Comparison of ENCODE assay signal across 8 cellular contexts in genomic region chr17:40326014-40326831, GRCh38. TPM values are rescaled to one million over a fixed set of nuclear protein-coding genes. Genes with fewer than 3 reads are reported as not detected.
DNase-seq lines count a peak whose midpoint lies in the region; ATAC-seq, FAIRE-seq and TF ChIP-seq lines count a peak whose summit lies in the region.

No MANE protein-coding gene starts in this region.

- H3K9me3 ChIP-seq in SK-N-MC (ENCODE audit: low read depth, low read length) = no peaks in the 10 kb centered on the region

- peak; percentile 84 for FAIRE-seq in GM12891 (lab: Jason Lieb, UNC)

- intact Hi-C loops in posterior vena cava (cut with DNase I) = no loop called here

- no peak for ATAC-seq in HG03354 (IDR thresholded peaks at IDR 0.05; ENCODE audit: poor library complexity, severe bottlenecking, unreplicated experiment)
- no peak for ATAC-seq in GM21825 (IDR thresholded peaks at IDR 0.05; ENCODE audit: unreplicated experiment)
- no peak for ATAC-seq in HG02571 (IDR thresholded peaks at IDR 0.05; ENCODE audit: unreplicated experiment)

- H3K36me3 ChIP-seq in SK-N-MC (ENCODE audit: insufficient read depth, low read length) (peaks cover 15% of the 10 kb centered on the region), brain microvascular endothelial cell (replicated peaks) (peaks cover 3% of the 10 kb centered on the region)

- peak overlapping the region; percentile 32; the same call in 1 of the 2 replicates for H3K27ac ChIP-seq in SK-N-MC
- H3K27ac ChIP-seq in brain microvascular endothelial cell = no peak overlapping the region

- H3K4me3 Mint-ChIP-seq in chondrocyte (ENCODE audit: unreplicated experiment) = peak overlapping the region; percentile 12

- no peaks in the 10 kb centered on the region for H3K9me3 Mint-ChIP-seq in chondrocyte (ENCODE audit: low read depth)

- no peak for TF ChIP-seq POLR2A in GM12891 (IDR thresholded peaks at IDR 0.05; ENCODE audit: low read depth, low read length)

- peaks cover 86% of the 10 kb centered on the region for H3K4me1 Mint-ChIP-seq in chondrocyte (ENCODE audit: low read depth)

- H3K9ac ChIP-seq in SK-N-MC (ENCODE audit: insufficient read length) = no peak overlapping the region

- no peaks in the 10 kb centered on the region for H3K27me3 ChIP-seq in brain microvascular endothelial cell (replicated peaks)

- H3K27ac Mint-ChIP-seq in chondrocyte (ENCODE audit: unreplicated experiment) = peak overlapping the region; percentile 68

- H3K36me3 Mint-ChIP-seq in chondrocyte (ENCODE audit: low read depth) = peaks cover 1% of the 10 kb centered on the region

- no peak for TF ChIP-seq CTCF in chondrocyte (IDR thresholded peaks at IDR 0.05)
- TF ChIP-seq CTCF in brain microvascular endothelial cell (IDR thresholded peaks at IDR 0.05; ENCODE audit: low read depth, low read length, missing control alignments) = no peak

- H3K27me3 Mint-ChIP-seq in chondrocyte (ENCODE audit: low read depth) = no peaks in the 10 kb centered on the region

- in situ Hi-C loops in brain microvascular endothelial cell (cut with HindIII; ENCODE audit: low pct_ligation_motif_present, low sequenced_read_pairs) = no loop called here

- H3K4me3 ChIP-seq in SK-N-MC = no peak overlapping the region
- H3K4me3 ChIP-seq in brain microvascular endothelial cell (ENCODE audit: low read depth, low read length) = no peak overlapping the region

- DNase-seq in GM12891 (ENCODE audit: insufficient read length, low spot score) = no peak
- DNase-seq in SK-N-MC (ENCODE audit: low read depth, low spot score) = no peak
- no peak for DNase-seq in chondrocyte (ENCODE audit: low spot score)
- peak; percentile 53 for DNase-seq in posterior vena cava (ENCODE audit: low spot score)
- no peak for DNase-seq in brain microvascular endothelial cell

TF ChIP-seq in GM12891, 5 proteins besides CTCF, POLR2A, EP300 and RAD21:
- no peak for TF ChIP-seq POLR2AphosphoS5 (IDR thresholded peaks at IDR 0.05; ENCODE audit: low read depth, low read length)
- TF ChIP-seq TAF1 (IDR thresholded peaks at IDR 0.05; ENCODE audit: low read depth, low read length) = no peak
- 0 out of 2 replicates have a peak, but pooled peaks have one; percentile 10 for TF ChIP-seq POU2F2 (IDR thresholded peaks at IDR 0.05; ENCODE audit: low read depth, low read length)
- peak; percentile 58 for TF ChIP-seq SPI1 (IDR thresholded peaks at IDR 0.05; ENCODE audit: low read depth, low read length)
- no peak for TF ChIP-seq PAX5 (IDR thresholded peaks at IDR 0.05; ENCODE audit: insufficient read depth, low read length, severe bottlenecking)

RNA-seq across cellular contexts. Expression of gene RARA, which starts 17.2 kb away (rescaled TPM):
- 24.8 TPM for polyA plus RNA-seq in GM12891 (2012; ENCODE audit: low read depth, missing spikeins)
- total RNA-seq in chondrocyte (59.2 to 65.7 TPM (median 61.2 TPM) in 3 replicates), posterior vena cava (10 to 100 TPM; 47.5 to 54.5 TPM)

RNA-seq across cellular contexts. Expression of gene GJD3, which starts 38.3 kb away (rescaled TPM):
- 0.21 TPM for polyA plus RNA-seq in GM12891 (2012; ENCODE audit: low read depth, missing spikeins)
- 0.32 to 0.41 TPM in 2 of 3 replicates, not detected in the other for total RNA-seq in chondrocyte
- under 1 TPM; 0.79 to 1.00 TPM for total RNA-seq in posterior vena cava

RNA-seq across cellular contexts. Expression of gene CDC6, which starts 38.5 kb away (rescaled TPM):
- 21.1 TPM for polyA plus RNA-seq in GM12891 (2012; ENCODE audit: low read depth, missing spikeins)
- total RNA-seq in chondrocyte (8.5 to 33.1 TPM (median 9.9 TPM) in 3 replicates), posterior vena cava (1 to 10 TPM; 1.4 to 2.5 TPM)
